In the genomic region with DNA sequence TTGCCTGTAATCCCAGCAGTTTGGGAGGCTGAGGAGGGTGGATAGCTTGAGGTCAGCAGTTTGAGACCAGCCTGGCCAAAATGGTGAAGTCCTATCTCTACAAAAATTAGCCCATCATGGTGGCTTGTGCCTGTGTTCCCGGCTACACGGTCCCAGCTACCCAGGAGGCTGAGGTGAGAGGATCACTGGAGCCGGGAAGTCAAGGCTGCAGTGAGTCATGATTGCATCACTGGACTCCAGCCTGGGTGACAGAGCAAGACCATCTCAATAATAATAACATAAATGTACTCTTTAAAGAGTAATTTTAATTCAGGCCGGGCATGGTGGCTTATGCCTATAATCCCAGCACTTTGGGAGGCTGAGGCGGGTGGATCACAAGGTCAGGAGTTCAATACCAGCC, we compare ENCODE assay signal across 18 cellular contexts. TPM values are rescaled to one million over a fixed set of nuclear protein-coding genes. Genes with fewer than 3 reads are reported as not detected.
A peak's percentile ranks its signal among the peaks of the same experiment; 100 is the strongest.
DNase-seq lines count a peak whose midpoint lies in the region; FAIRE-seq and TF ChIP-seq lines count a peak whose summit lies in the region.
"Had no signal": no experiment of that assay in that cellular context is flagged by ENCODE, and none has a peak within 500 bp of the region (broad histone marks: within the 10 kb centered on the region; RNA-seq: fewer than 3 reads in every experiment).

No MANE protein-coding gene starts in this region.

- no peak for FAIRE-seq in astrocyte (lab: Jason Lieb, UNC)
- FAIRE-seq: GM12878, small intestine had no signal

- H3K27ac ChIP-seq in astrocyte (ENCODE audit: low read depth, low read length) (no peak overlapping the region), ascending aorta (no peak overlapping the region)
- H3K27ac ChIP-seq: suprapubic skin had no signal

- H3K4me2 ChIP-seq in astrocyte (ENCODE audit: low read length) = no peak overlapping the region

- no peaks in the 10 kb centered on the region for H3K27me3 ChIP-seq in astrocyte (ENCODE audit: insufficient read depth, low read length)
- H3K27me3 ChIP-seq in ascending aorta = no peaks in the 10 kb centered on the region
- H3K27me3 ChIP-seq: suprapubic skin had no signal

- H3K79me2 ChIP-seq in astrocyte (ENCODE audit: insufficient read depth, low read length) = peaks cover 24% of the 10 kb centered on the region

- H3K36me3 ChIP-seq in astrocyte (ENCODE audit: insufficient read depth, low read length) (peaks cover 3% of the 10 kb centered on the region), ascending aorta (peaks cover 0 to 6% of the 10 kb centered on the region in 2 donors)

- no peak overlapping the region for H3K9ac ChIP-seq in astrocyte (ENCODE audit: low read length)

- peaks cover 11% of the 10 kb centered on the region for H4K20me1 ChIP-seq in astrocyte (ENCODE audit: insufficient read depth, low read length)

- no peaks in the 10 kb centered on the region for H3K9me3 Mint-ChIP-seq in astrocyte (ENCODE audit: unreplicated experiment)

- H3K4me3 ChIP-seq in astrocyte (ENCODE audit: insufficient read depth, low read depth, low read length) (no peak overlapping the region), ascending aorta (no peak overlapping the region)
- H3K4me3 ChIP-seq: GM12878, suprapubic skin had no signal

- DNase-seq in Daoy (ENCODE audit: low read depth) (peak; percentile 52), LHCN-M2 (ENCODE audit: low read depth) (peak; percentile 38), astrocyte (ENCODE audit: low read depth) (peak; percentile 11), glomerular visceral epithelial cell (ENCODE audit: extremely low spot score) (peak; percentile 37), NCI-H1436 treated with DMSO at 0.1 percent for 48 hours (lab: John Stamatoyannopoulos, UW) (no peak), ascending aorta (ENCODE audit: low spot score in 2 of 2) (no peak)
- no peak for DNase-seq in activated naive CD4-positive, alpha-beta T cell treated with anti-CD3 and anti-CD28 coated beads, Interleukin-2, amount 50 U/mL, for 16 hours
- no peak for DNase-seq in activated CD4-positive, alpha-beta T cell treated with anti-CD3 and anti-CD28 coated beads for 4 hours
- DNase-seq: GDM1; KBM-7; NCI-H146; NCI-H345; Right ventricle myocardium superior; small intestine; stimulated activated CD4-positive, alpha-beta T cell treated with anti-CD3 and anti-CD28 coated beads, Interleukin-4, amount 100 ng/mL, for 24 hours; T-helper 1 cell had no signal

- peaks cover 4% of the 10 kb centered on the region for H3K36me3 Mint-ChIP-seq in astrocyte (ENCODE audit: low read depth, unreplicated experiment)

- H3K27me3 Mint-ChIP-seq in astrocyte (ENCODE audit: low read depth, unreplicated experiment) = no peaks in the 10 kb centered on the region

- intact Hi-C loops in ascending aorta (cut with DNase I) = no loop called here

- peaks cover 7% of the 10 kb centered on the region for H3K4me1 Mint-ChIP-seq in astrocyte (ENCODE audit: low read depth, unreplicated experiment)

- TF ChIP-seq CTCF in astrocyte (IDR thresholded peaks at IDR 0.05; ENCODE audit: insufficient read depth, low read depth, low read length) (no peak), ascending aorta (IDR thresholded peaks at IDR 0.05) (no peak)

- H3K4me3 Mint-ChIP-seq in astrocyte (ENCODE audit: unreplicated experiment) = no peak overlapping the region

- H2AFZ ChIP-seq in astrocyte (ENCODE audit: low read depth, low read length) = no peak overlapping the region

- H3K4me1 ChIP-seq in astrocyte (ENCODE audit: insufficient read depth, low read length) (peaks cover 8% of the 10 kb centered on the region), ascending aorta (peaks cover 8 to 19% of the 10 kb centered on the region in 2 donors)

- no peak overlapping the region for H3K27ac Mint-ChIP-seq in astrocyte (ENCODE audit: unreplicated experiment)

- H3K9me3 ChIP-seq in astrocyte (ENCODE audit: insufficient read depth, low read depth, low read length) (no peaks in the 10 kb centered on the region), ascending aorta (no peaks in the 10 kb centered on the region)
- H3K9me3 ChIP-seq: suprapubic skin had no signal

RNA-seq across cellular contexts. Expression of a gene that starts 2.2 kb away (rescaled TPM):
- total RNA-seq in Daoy (2014; rRNA removed; shearing (Covaris generic)) = 54.7 and 64.7 TPM in 2 replicates
- total RNA-seq in LHCN-M2 (2014; rRNA removed) = 46.6 and 60.3 TPM in 2 replicates
- 112 TPM for polyA plus RNA-seq in LHCN-M2 (2012)
- 286 and 296 TPM in 2 replicates for total RNA-seq in astrocyte
- 46.7 TPM for total RNA-seq in ascending aorta

RNA-seq across cellular contexts. Expression of a gene that starts 38.7 kb away (rescaled TPM):
- 31.6 and 35.0 TPM in 2 replicates for total RNA-seq in Daoy (2014; rRNA removed; shearing (Covaris generic))
- total RNA-seq in LHCN-M2 (2014; rRNA removed) (30.0 and 40.0 TPM in 2 replicates), astrocyte (1.7 and 2.4 TPM in 2 replicates), ascending aorta (not detected)
- 8.8 TPM for polyA plus RNA-seq in LHCN-M2 (2012)

RNA-seq across cellular contexts. Expression of a gene that starts 38.8 kb away (rescaled TPM):
- 24.9 and 26.6 TPM in 2 replicates for total RNA-seq in Daoy (2014; rRNA removed; shearing (Covaris generic))
- total RNA-seq in LHCN-M2 (2014; rRNA removed) (32.3 and 34.9 TPM in 2 replicates), astrocyte (12.6 and 14.2 TPM in 2 replicates), ascending aorta (36.7 TPM)
- polyA plus RNA-seq in LHCN-M2 (2012) = 22.5 TPM

Comparison
In these comparisons a context has a peak if more than half of its experiments do, and no peak if none do; other contexts are left out.
1. DNase-seq: peak in Daoy (single experiment), LHCN-M2 (single experiment), astrocyte (single experiment) and glomerular visceral epithelial cell (single experiment); none in NCI-H1436 treated with DMSO at 0.1 percent for 48 hours (single experiment), activated naive CD4-positive, alpha-beta T cell treated with anti-CD3 and anti-CD28 coated beads, Interleukin-2, amount 50 U/mL, for 16 hours (single experiment), ascending aorta (0 of 2) and activated CD4-positive, alpha-beta T cell treated with anti-CD3 and anti-CD28 coated beads for 4 hours (0 of 2).